ENCODE assay signal across 15 cellular contexts in the genomic region with DNA sequence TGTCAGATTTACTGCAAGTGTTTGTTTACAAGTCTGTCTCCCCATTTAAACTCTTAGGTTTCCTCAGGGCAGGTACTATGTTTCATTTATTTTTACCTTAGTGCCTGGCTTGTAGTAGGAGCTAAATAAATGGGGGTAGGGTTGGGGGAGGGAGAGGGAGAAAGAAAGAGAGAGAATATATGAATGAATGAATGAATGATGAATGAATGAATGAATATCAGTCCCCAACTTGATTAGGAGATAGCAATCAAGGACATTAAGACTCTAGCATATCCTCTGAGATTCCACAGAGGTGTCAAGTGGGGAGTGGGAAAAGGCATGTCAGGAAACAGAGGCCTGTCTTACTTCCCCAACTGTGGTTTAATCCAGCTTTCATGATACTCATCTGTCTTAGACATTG.
"Had no signal": no experiment of that assay in that cellular context is flagged by ENCODE, and none has a peak within 500 bp of the region (broad histone marks: within the 10 kb centered on the region; RNA-seq: fewer than 3 reads in every experiment).

No MANE protein-coding gene starts in this region.

- H3K27me3 ChIP-seq: brain microvascular endothelial cell, ovary, transverse colon had no signal

- H3K27ac ChIP-seq: brain microvascular endothelial cell, ovary had no signal

- H3K9me3 ChIP-seq: ovary, transverse colon had no signal

- H3K4me3 ChIP-seq: ovary, transverse colon had no signal

- H3K36me3 Mint-ChIP-seq: immature natural killer cell; stimulated activated memory B cell treated with anti-CD40 and anti-IgM and Interleukin-4, amounts not matched to agents 10 μg/mL and 1 μg/mL and 100 μg/mL, for 72 hours had no signal

- H3K36me3 ChIP-seq: brain microvascular endothelial cell, ovary, transverse colon had no signal

- H3K9me3 Mint-ChIP-seq: activated B cell treated with CpG ODN at 0.5 μM for 24 hours; activated CD4-positive, alpha-beta T cell treated with anti-CD3 and anti-CD28 coated beads, Interleukin-2, amount 10 ng/mL, durations not matched to agents 24 days and 14 days; immature natural killer cell; stimulated activated memory B cell treated with anti-CD40 and anti-IgM and Interleukin-4, amounts not matched to agents 10 μg/mL and 1 μg/mL and 100 μg/mL, for 72 hours had no signal

- H3K27me3 Mint-ChIP-seq: activated B cell treated with CpG ODN at 0.5 μM for 24 hours; activated CD4-positive, alpha-beta T cell treated with anti-CD3 and anti-CD28 coated beads, Interleukin-2, amount 10 ng/mL, durations not matched to agents 24 days and 14 days; stimulated activated memory B cell treated with anti-CD40 and anti-IgM and Interleukin-4, amounts not matched to agents 10 μg/mL and 1 μg/mL and 100 μg/mL, for 72 hours had no signal

- H3K4me3 Mint-ChIP-seq: activated B cell treated with CpG ODN at 0.5 μM for 24 hours; activated CD4-positive, alpha-beta T cell treated with anti-CD3 and anti-CD28 coated beads, Interleukin-2, amount 10 ng/mL, durations not matched to agents 24 days and 14 days; activated CD8-positive, alpha-beta T cell treated with anti-CD3 and anti-CD28 coated beads, Interleukin-2, amount 10 ng/mL, durations not matched to agents 7 days and 5 days; activated T-helper 1 cell treated with anti-CD3 and anti-CD28 coated beads, Interleukin-12 subunit alpha, Interleukin-12 subunit beta, Interleukin-2, Interleukin-4 antibody, amounts not matched to agents 30 ng/mL and 10 ng/mL and 1 ng/mL, durations not matched to agents 14 hours and 24 hours and 36 hours; immature natural killer cell; stimulated activated memory B cell treated with anti-CD40 and anti-IgM and Interleukin-4, amounts not matched to agents 10 μg/mL and 1 μg/mL and 100 μg/mL, for 72 hours had no signal

- DNase-seq: activated B cell treated with CpG ODN at 0.5 μM for 24 hours; activated CD4-positive, alpha-beta T cell treated with anti-CD3 and anti-CD28 coated beads, Interleukin-2, amount 10 ng/mL, durations not matched to agents 24 days and 14 days; activated CD8-positive, alpha-beta memory T cell treated with anti-CD3 and anti-CD28 coated beads, Interleukin-2, amount 50 U/mL, for 48 hours; activated CD8-positive, alpha-beta T cell treated with anti-CD3 and anti-CD28 coated beads, Interleukin-2, amount 10 ng/mL, durations not matched to agents 7 days and 5 days; activated naive CD4-positive, alpha-beta T cell; brain microvascular endothelial cell; effector memory CD4-positive, alpha-beta T cell; foreskin melanocyte; immature natural killer cell; ovary; stimulated activated CD4-positive, alpha-beta T cell treated with anti-CD3 and anti-CD28 coated beads, Interleukin-2, amount 100 ng/mL, for 48 hours; T-helper 2 cell; transverse colon had no signal

- ATAC-seq: activated CD8-positive, alpha-beta T cell treated with anti-CD3 and anti-CD28 coated beads, Interleukin-2, amount 10 ng/mL, durations not matched to agents 7 days and 5 days; stimulated activated memory B cell treated with anti-CD40 and anti-IgM and Interleukin-4, amounts not matched to agents 10 μg/mL and 1 μg/mL and 100 μg/mL, for 72 hours had no signal
